In the genomic region with DNA sequence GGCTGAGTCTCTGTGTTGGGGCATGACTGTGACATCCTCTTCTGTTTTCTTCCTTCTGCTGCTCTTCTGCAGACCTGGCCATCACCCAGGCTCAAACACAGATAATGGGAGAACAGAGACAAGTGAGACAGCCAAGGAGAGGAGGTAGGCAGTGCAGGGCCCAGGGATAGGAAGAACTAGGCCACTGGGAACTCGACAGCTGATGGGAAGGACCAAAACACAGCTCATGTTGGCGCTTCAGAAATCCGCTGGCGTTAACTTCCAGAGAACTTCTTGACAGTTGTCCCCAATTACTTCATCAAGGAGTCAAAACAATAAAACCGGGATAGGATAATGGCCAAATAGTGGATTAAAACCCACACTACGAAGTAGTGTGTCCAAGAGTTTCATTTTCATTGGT, we compare ENCODE assay signal across 14 cellular contexts.
"Had no signal": no experiment of that assay in that cellular context is flagged by ENCODE, and none has a peak within 500 bp of the region (broad histone marks: within the 10 kb centered on the region; RNA-seq: fewer than 3 reads in every experiment).

No MANE protein-coding gene starts in this region.

- H3K36me3 ChIP-seq: right atrium auricular region, stomach, tibial nerve, vagina had no signal

- H3K27ac ChIP-seq: epithelial cell of prostate, stomach, vagina had no signal

- H3K27me3 ChIP-seq: right atrium auricular region, stomach, tibial nerve, vagina had no signal

- H3K9me3 ChIP-seq: right atrium auricular region, stomach, tibial nerve, vagina had no signal

- H3K4me3 ChIP-seq: right atrium auricular region, stomach, tibial nerve, vagina had no signal

- DNase-seq: activated CD4-positive, alpha-beta T cell treated with anti-CD3 and anti-CD28 coated beads, Interleukin-2, amount 10 ng/mL, durations not matched to agents 24 days and 14 days; activated CD4-positive, CD25-positive, alpha-beta regulatory T cell; activated CD8-positive, alpha-beta memory T cell treated with anti-CD3 and anti-CD28 coated beads for 24 hours; activated naive CD8-positive, alpha-beta T cell treated with anti-CD3 and anti-CD28 coated beads for 36 hours; anterior cingulate cortex; dermis blood vessel endothelial cell; naive B cell; posterior cingulate gyrus; stomach; SW 1271 had no signal
